8 cellular contexts compared by ENCODE assay signal in genomic region chr7:151381333-151382078, GRCh38. TPM values are rescaled to one million over a fixed set of nuclear protein-coding genes. Genes with fewer than 3 reads are reported as not detected.
DNase-seq lines count a peak whose midpoint lies in the region; ATAC-seq, FAIRE-seq and TF ChIP-seq lines count a peak whose summit lies in the region.

No MANE protein-coding gene starts in this region.

- POLR2A ChIA-PET in K562 (lab: Yijun Ruan, JAX), result interaction anchor here (1.3 kb wide), 1 partner anchor 14 kb away, joined by 3 read pairs; no protein-coding TSS in a partner anchor

- H3K4me3 Mint-ChIP-seq in nephron progenitor cell, result no peak overlapping the region

- peaks cover 13% of the 10 kb centered on the region; the same call in 1 of the 3 replicates for H3K36me3 ChIP-seq in K562 (ENCODE audit: control insufficient read depth, insufficient read depth, low read length)

- H2AFZ ChIP-seq in K562 (ENCODE audit: low read depth, low read length), result no peak overlapping the region

- TF ChIP-seq CTCF in D721Med (IDR thresholded peaks at IDR 0.05; ENCODE audit: insufficient read depth, missing control alignments), result no peak
- TF ChIP-seq CTCF in K562 (IDR thresholded peaks at IDR 0.05 in 2 of 3, conservative IDR thresholded peaks at IDR 0.05 in 1 of 3; ENCODE audit: insufficient read depth in 2 of 3, low read depth in 1 of 3, low read length in 3 of 3), result no peak
- TF ChIP-seq CTCF in nephron progenitor cell (IDR thresholded peaks at IDR 0.05), result no peak

- peaks cover 3% of the 10 kb centered on the region for H3K9me3 Mint-ChIP-seq in nephron progenitor cell

- intact Hi-C loops in K562 (cut with micrococcal nuclease), result no loop called here

- H3K27me3 ChIP-seq in K562 (ENCODE audit: control insufficient read depth in 2 of 2, insufficient read depth in 2 of 2, low read length in 2 of 2), result peaks cover 11 to 46% of the 10 kb centered on the region in 2 experiments; a peak in 3 of 5 replicates

- H3K4me1 Mint-ChIP-seq in nephron progenitor cell, result peaks cover 7% of the 10 kb centered on the region

- H3K4me1 ChIP-seq in K562 (replicated peaks in 1 of 2; ENCODE audit: control insufficient read depth in 2 of 2, insufficient read depth in 2 of 2, low read length in 2 of 2), result peaks cover 0 to 58% of the 10 kb centered on the region in 2 experiments; a peak in 3 of 5 replicates

- no peak for TF ChIP-seq POLR2A in K562 (conservative IDR thresholded peaks at IDR 0.05)

- WGBS in K562 (ENCODE audit: insufficient coverage, low coverage, missing lambda C conversion rate), result 66% methylated on average over 67 of the region's 83 CpGs

- peaks cover 48% of the 10 kb centered on the region for H3K36me3 Mint-ChIP-seq in nephron progenitor cell (ENCODE audit: low read depth)

- no peaks in the 10 kb centered on the region for H3K9me3 ChIP-seq in K562 (replicated peaks; ENCODE audit: control insufficient read depth, insufficient read depth, low read depth, low read length)

- H3K4me2 ChIP-seq in K562 (ENCODE audit: insufficient read depth, low read length), result no peak overlapping the region

- CTCF ChIA-PET in K562 (lab: Yijun Ruan, JAX; ENCODE audit: low intra/inter-chr PET ratio), result interaction anchor here (0.6 kb wide), 1 partner anchor 13 kb away, joined by 3 read pairs; no protein-coding TSS in a partner anchor

- H3K79me2 ChIP-seq in K562 (ENCODE audit: control insufficient read depth, insufficient read depth, low read length), result no peaks in the 10 kb centered on the region

- no peak for FAIRE-seq in D721Med (lab: Jason Lieb, UNC)
- no peak for FAIRE-seq in K562 (lab: Jason Lieb, UNC)

- H3K9me1 ChIP-seq in K562 (ENCODE audit: control insufficient read depth, insufficient read depth, low read length), result no peaks in the 10 kb centered on the region

- H3K27me3 Mint-ChIP-seq in nephron progenitor cell (ENCODE audit: low read depth, poor library complexity), result peaks cover 50% of the 10 kb centered on the region

- H3K27ac ChIP-seq in K562 (ENCODE audit: extremely low read depth, low read depth, low read length), result no peak overlapping the region

- H4K20me1 ChIP-seq in K562 (replicated peaks; ENCODE audit: control insufficient read depth, insufficient read depth, low read length), result 0 out of 2 replicates have a peak, but pooled peaks cover 5% of the 10 kb centered on the region

- H3K27ac Mint-ChIP-seq in nephron progenitor cell, result no peak overlapping the region

- no TSS peak for BruUV-seq in K562 (replicated peaks; lab: Mats Ljungman, UMichigan)

- no peak for TF ChIP-seq RAD21 in K562 (CRISPR knock-in tag; conservative IDR thresholded peaks at IDR 0.05 in 1 of 2, IDR thresholded peaks at IDR 0.05 in 1 of 2)

- in situ Hi-C loops in K562 (cut with MboI), result no loop called here

- ATAC-seq in K562 (no peak), GM18858 (IDR thresholded peaks at IDR 0.05; ENCODE audit: unreplicated experiment) (no peak), HG03342 (IDR thresholded peaks at IDR 0.05; ENCODE audit: unreplicated experiment) (no peak)

- peak; percentile 46 for DNase-seq in D721Med (ENCODE audit: insufficient read length, low spot score)
- peak; percentile 79 for DNase-seq in NCI-H69 (lab: John Stamatoyannopoulos, UW)
- no peak for DNase-seq in K562 (ENCODE audit: extremely low read depth in 1 of 4, low spot score in 3 of 4)
- DNase-seq in nephron progenitor cell, result peak; percentile 59
- DNase-seq in AML-193 (lab: John Stamatoyannopoulos, UW), result no peak
- DNase-seq in SK-N-DZ (ENCODE audit: low spot score), result no peak

- no peak overlapping the region for H3K9ac ChIP-seq in K562 (ENCODE audit: insufficient read depth in 1 of 2, low read depth in 2 of 2, low read length in 2 of 2)

- no peak for TF ChIP-seq EP300 in K562 (IDR thresholded peaks at IDR 0.05; ENCODE audit: low read length)

- H3K4me3 ChIP-seq in K562, result no peak overlapping the region

TF ChIP-seq in K562, 482 proteins besides CTCF, POLR2A, EP300 and RAD21 (continues in another document):
- TF ChIP-seq POLR2G (IDR thresholded peaks at IDR 0.05; ENCODE audit: low read depth, low read length) (0 out of 2 replicates have a peak, but pooled peaks have one; percentile 37), ZBTB33 (CRISPR knock-in tag; IDR thresholded peaks at IDR 0.05) (peak; percentile 84)

RNA-seq across cellular contexts. Expression of gene WDR86, which starts 28.3 kb away (rescaled TPM):
- total RNA-seq in K562 (2011; cell fraction: chromatin; rRNA removed; ENCODE audit: low replicate concordance), result 0.32 TPM in 1 of 2 replicates, not detected in the other
- not detected in 2 replicates for total RNA-seq in K562 (2011; cell fraction: nucleolus; rRNA removed)
- total RNA-seq in K562 (2011; cell fraction: nucleoplasm; rRNA removed), result not detected in 2 replicates
- total RNA-seq in K562 (2014; rRNA removed), result 0.08 TPM in 1 of 2 replicates, not detected in the other
- not detected in 2 replicates for total RNA-seq in K562 (2014; rRNA removed; fragmentation: Illumina TruSeq; extraction: Trizol)
- not detected in 2 replicates for total RNA-seq in K562 (2015; rRNA removed; fragmentation: Illumina TruSeq; extraction: Trizol)
- 0.09 TPM in 1 of 2 replicates, not detected in the other for total RNA-seq in K562 (2021)
- not detected in 2 replicates for polyA plus RNA-seq in K562 (2011; rRNA removed)
- polyA plus RNA-seq in K562 (2011; cell fraction: cytosol; rRNA removed), result 0.04 TPM in 1 of 2 replicates, not detected in the other
- 0.11 and 0.31 TPM in 2 replicates for polyA plus RNA-seq in K562 (2011; cell fraction: nucleus; rRNA removed)
- 0.21 and 0.39 TPM in 2 replicates for polyA plus RNA-seq in K562 (2012)
- polyA plus RNA-seq in K562 (2014; fragmentation: Illumina TruSeq; extraction: Trizol), result not detected in 2 replicates
- not detected for polyA plus RNA-seq in K562 (2014; fragmentation: Nextera tagmentation; extraction: Ambion mirVana)
- 0.05 and 0.24 TPM in 2 replicates for polyA plus RNA-seq in K562 (2014; rRNA removed)
- polyA minus RNA-seq in K562 (2011; rRNA and poly(A)+ RNA removed), result not detected in 2 replicates
- not detected in 2 replicates for polyA minus RNA-seq in K562 (2011; cell fraction: cytosol; rRNA and poly(A)+ RNA removed)
- not detected in 2 replicates for polyA minus RNA-seq in K562 (2011; cell fraction: nucleus; rRNA and poly(A)+ RNA removed)
- polyA plus RNA-seq in SK-N-DZ (2014; cell fraction: cytosol; rRNA removed), result 28.1 and 31.1 TPM in 2 replicates
- 129 TPM in 2 replicates for polyA plus RNA-seq in SK-N-DZ (2014; cell fraction: nucleus; rRNA removed)

RNA-seq across cellular contexts. Expression of gene NUB1, which starts 39.9 kb away (rescaled TPM):
- total RNA-seq in K562 (2011; cell fraction: chromatin; rRNA removed; ENCODE audit: low replicate concordance), result 62.3 and 136 TPM in 2 replicates
- 36.0 and 40.3 TPM in 2 replicates for total RNA-seq in K562 (2011; cell fraction: nucleolus; rRNA removed)
- 73.5 and 98.2 TPM in 2 replicates for total RNA-seq in K562 (2011; cell fraction: nucleoplasm; rRNA removed)
- total RNA-seq in K562 (2014; rRNA removed), result 67.8 and 89.7 TPM in 2 replicates
- 75.8 and 103 TPM in 2 replicates for total RNA-seq in K562 (2014; rRNA removed; fragmentation: Illumina TruSeq; extraction: Trizol)
- 101 and 114 TPM in 2 replicates for total RNA-seq in K562 (2015; rRNA removed; fragmentation: Illumina TruSeq; extraction: Trizol)
- total RNA-seq in K562 (2021), result 55.3 and 58.0 TPM in 2 replicates
- polyA plus RNA-seq in K562 (2011; rRNA removed), result 57.8 and 85.2 TPM in 2 replicates
- 52.6 and 53.7 TPM in 2 replicates for polyA plus RNA-seq in K562 (2011; cell fraction: cytosol; rRNA removed)
- 57.7 and 63.4 TPM in 2 replicates for polyA plus RNA-seq in K562 (2011; cell fraction: nucleus; rRNA removed)
- polyA plus RNA-seq in K562 (2012), result 81.3 and 105 TPM in 2 replicates
- polyA plus RNA-seq in K562 (2014; fragmentation: Illumina TruSeq; extraction: Trizol), result 86.5 and 159 TPM in 2 replicates
- polyA plus RNA-seq in K562 (2014; fragmentation: Nextera tagmentation; extraction: Ambion mirVana), result 10 to 100 TPM; 43.2 to 63.4 TPM
- 81.6 and 99.3 TPM in 2 replicates for polyA plus RNA-seq in K562 (2014; rRNA removed)
- 47.7 and 54.1 TPM in 2 replicates for polyA minus RNA-seq in K562 (2011; rRNA and poly(A)+ RNA removed)
- 25.1 and 34.5 TPM in 2 replicates for polyA minus RNA-seq in K562 (2011; cell fraction: cytosol; rRNA and poly(A)+ RNA removed)
- 26.9 and 36.3 TPM in 2 replicates for polyA minus RNA-seq in K562 (2011; cell fraction: nucleus; rRNA and poly(A)+ RNA removed)
- polyA plus RNA-seq in SK-N-DZ (2014; cell fraction: cytosol; rRNA removed), result 56.2 and 59.4 TPM in 2 replicates
- 45.9 and 61.1 TPM in 2 replicates for polyA plus RNA-seq in SK-N-DZ (2014; cell fraction: nucleus; rRNA removed)

RNA-seq across cellular contexts. Expression of gene CRYGN, which starts 58.4 kb away (rescaled TPM):
- total RNA-seq in K562 (2011; cell fraction: chromatin; rRNA removed; ENCODE audit: low replicate concordance), result 0.19 and 0.23 TPM in 2 replicates
- total RNA-seq in K562 (2011; cell fraction: nucleolus; rRNA removed), result not detected in 2 replicates
- not detected in 2 replicates for total RNA-seq in K562 (2011; cell fraction: nucleoplasm; rRNA removed)
- total RNA-seq in K562 (2014; rRNA removed) (not detected in 2 replicates), K562 (2014; rRNA removed; fragmentation: Illumina TruSeq; extraction: Trizol) (not detected in 2 replicates), K562 (2015; rRNA removed; fragmentation: Illumina TruSeq; extraction: Trizol) (not detected in 2 replicates), K562 (2021) (not detected in 2 replicates)
- polyA plus RNA-seq in K562 (2011; rRNA removed) (not detected in 2 replicates), K562 (2014; fragmentation: Illumina TruSeq; extraction: Trizol) (not detected in 2 replicates), K562 (2014; fragmentation: Nextera tagmentation; extraction: Ambion mirVana) (not detected), K562 (2014; rRNA removed) (not detected in 2 replicates)
- not detected in 2 replicates for polyA plus RNA-seq in K562 (2011; cell fraction: cytosol; rRNA removed)
- 0.09 TPM in 1 of 2 replicates, not detected in the other for polyA plus RNA-seq in K562 (2011; cell fraction: nucleus; rRNA removed)
- not detected in 2 replicates for polyA plus RNA-seq in K562 (2012)
- polyA minus RNA-seq in K562 (2011; rRNA and poly(A)+ RNA removed), result not detected in 2 replicates
- polyA minus RNA-seq in K562 (2011; cell fraction: cytosol; rRNA and poly(A)+ RNA removed), result not detected in 2 replicates
- polyA minus RNA-seq in K562 (2011; cell fraction: nucleus; rRNA and poly(A)+ RNA removed), result not detected in 2 replicates
- 0.05 TPM in 1 of 2 replicates, not detected in the other for polyA plus RNA-seq in SK-N-DZ (2014; cell fraction: cytosol; rRNA removed)
- polyA plus RNA-seq in SK-N-DZ (2014; cell fraction: nucleus; rRNA removed), result not detected in 2 replicates

Comparison
In these comparisons a context has a peak if more than half of its experiments do, and no peak if none do; other contexts are left out.
1. DNase-seq: peak in D721Med (single experiment), NCI-H69 (single experiment) and nephron progenitor cell (single experiment); none in K562 (0 of 4), AML-193 (0 of 2) and SK-N-DZ (single experiment).